In genomic region chr20:5061209-5061608, GRCh38 we compare ENCODE assay signal across 1 cellular context.
TF ChIP-seq lines count a peak whose summit lies in the region.

No MANE protein-coding gene starts in this region.

TF ChIP-seq in HepG2, 621 proteins besides CTCF, POLR2A, EP300 and RAD21:
- TF ChIP-seq GTF2F1 (IDR thresholded peaks at IDR 0.05; ENCODE audit: low read length) (no peak), ETV5 (CRISPR knock-in tag; IDR thresholded peaks at IDR 0.05; ENCODE audit: borderline replicate concordance) (0 out of 2 replicates have a peak, but pooled peaks have one; percentile 37), NFE2 (CRISPR knock-in tag; IDR thresholded peaks at IDR 0.05) (0 out of 2 replicates have a peak, but pooled peaks have one; percentile 37), GPBP1L1 (CRISPR knock-in tag; IDR thresholded peaks at IDR 0.05) (no peak), FOSL2 (CRISPR knock-in tag; IDR thresholded peaks at IDR 0.05) (peak; percentile 74)
